Comparison of ENCODE assay signal across 8 cellular contexts in genomic region chr9:133417541-133418461, GRCh38. TPM values are rescaled to one million over a fixed set of nuclear protein-coding genes. Genes with fewer than 3 reads are reported as not detected.
DNase-seq lines count a peak whose midpoint lies in the region; ATAC-seq and TF ChIP-seq lines count a peak whose summit lies in the region.

REXO4 (minus strand) TSS chr9:133418010; CDS start chr9:133417844, 166 bp downstream.

- peak within 1 kb of the TSS; percentile 65 for H3K27ac ChIP-seq in fibroblast of lung (ENCODE audit: insufficient read depth, low read length)

- no peaks in the 10 kb centered on the region for H3K9me3 ChIP-seq in fibroblast of lung (ENCODE audit: control insufficient read depth, insufficient read depth, low read depth, low read length)

- H3K4me3 ChIP-seq in fibroblast of lung (replicated peaks in 1 of 4; ENCODE audit: control extremely low read depth in 1 of 4, insufficient read depth in 1 of 4, low read depth in 3 of 4, low read length in 4 of 4) = peak within 1 kb of the TSS; percentile 56 to 97 (median 78)

- H3K36me3 ChIP-seq in fibroblast of lung (ENCODE audit: control insufficient read depth, insufficient read depth, low read length) = peaks cover 11% of the 10 kb centered on the region

- H3K9me3 Mint-ChIP-seq in activated T-helper 1 cell treated with anti-CD3 and anti-CD28 coated beads, Interleukin-12 subunit alpha, Interleukin-12 subunit beta, Interleukin-2, Interleukin-4 antibody, amounts not matched to agents 30 ng/mL and 10 ng/mL and 1 ng/mL, durations not matched to agents 14 hours and 24 hours and 36 hours = no peaks in the 10 kb centered on the region
- no peaks in the 10 kb centered on the region for H3K9me3 Mint-ChIP-seq in natural killer cell

- H3K36me3 Mint-ChIP-seq in activated T-helper 1 cell treated with anti-CD3 and anti-CD28 coated beads, Interleukin-12 subunit alpha, Interleukin-12 subunit beta, Interleukin-2, Interleukin-4 antibody, amounts not matched to agents 30 ng/mL and 10 ng/mL and 1 ng/mL, durations not matched to agents 14 hours and 24 hours and 36 hours (ENCODE audit: low read depth) = peaks cover 16% of the 10 kb centered on the region
- H3K36me3 Mint-ChIP-seq in natural killer cell = no peaks in the 10 kb centered on the region

- H3K4me2 ChIP-seq in fibroblast of lung (ENCODE audit: extremely low read depth, insufficient read depth, low read length) = peak within 1 kb of the TSS; percentile 70

- no peak for TF ChIP-seq RAD21 in Ishikawa (IDR thresholded peaks at IDR 0.05; ENCODE audit: low read depth)

- peak; percentile 76 for DNase-seq in DMS114 treated with DMSO at 0.1 percent for 48 hours (lab: John Stamatoyannopoulos, UW; ENCODE audit: unreplicated experiment)
- peak; percentile 81 for DNase-seq in RPMI7951 (ENCODE audit: low read depth)
- DNase-seq in activated T-helper 1 cell treated with anti-CD3 and anti-CD28 coated beads, Interleukin-12 subunit alpha, Interleukin-12 subunit beta, Interleukin-2, Interleukin-4 antibody, amounts not matched to agents 30 ng/mL and 10 ng/mL and 1 ng/mL, durations not matched to agents 14 hours and 24 hours and 36 hours (ENCODE audit: low spot score) = peak; percentile 86
- peak; percentile 87 to 89 for DNase-seq in fibroblast of lung (ENCODE audit: low read depth in 2 of 2)
- peak; percentile 74 for DNase-seq in natural killer cell
- peak; percentile 67 to 88 (median 75) for DNase-seq in stimulated activated naive CD4-positive, alpha-beta T cell (lab: John Stamatoyannopoulos, UW)

- H3K27me3 ChIP-seq in fibroblast of lung (ENCODE audit: control insufficient read depth, insufficient read depth, low read length) = no peaks in the 10 kb centered on the region

- intact Hi-C loops in activated T-helper 1 cell treated with anti-CD3 and anti-CD28 coated beads, Interleukin-12 subunit alpha, Interleukin-12 subunit beta, Interleukin-2, Interleukin-4 antibody, amounts not matched to agents 30 ng/mL and 10 ng/mL and 1 ng/mL, durations not matched to agents 14 hours and 24 hours and 36 hours (cut with micrococcal nuclease) = loop anchor here (1.0 to 5.0 kb wide), 8 partner anchors 10 to 747 kb away; partner anchors contain the start of genes BRD3OS, CACFD1, RNU6ATAC and STKLD1
- intact Hi-C loops in natural killer cell (cut with micrococcal nuclease) = no loop called here

- H3K4me1 ChIP-seq in fibroblast of lung (ENCODE audit: control insufficient read depth, extremely low read depth, insufficient read depth, low read length) = peaks cover 4% of the 10 kb centered on the region

- no peaks in the 10 kb centered on the region for H4K20me1 ChIP-seq in fibroblast of lung (ENCODE audit: control insufficient read depth, extremely low read depth, insufficient read depth, low read length)

- no peaks in the 10 kb centered on the region for H3K27me3 Mint-ChIP-seq in activated T-helper 1 cell treated with anti-CD3 and anti-CD28 coated beads, Interleukin-12 subunit alpha, Interleukin-12 subunit beta, Interleukin-2, Interleukin-4 antibody, amounts not matched to agents 30 ng/mL and 10 ng/mL and 1 ng/mL, durations not matched to agents 14 hours and 24 hours and 36 hours (ENCODE audit: insufficient read depth)
- no peaks in the 10 kb centered on the region for H3K27me3 Mint-ChIP-seq in natural killer cell (ENCODE audit: low read depth in 2 of 2)

- peak; percentile 52; the same call in 1 of the 2 replicates for TF ChIP-seq EP300 in Ishikawa (IDR thresholded peaks at IDR 0.05; ENCODE audit: borderline replicate concordance)

- H3K79me2 ChIP-seq in fibroblast of lung (ENCODE audit: control insufficient read depth, insufficient read depth, low read length) = peaks cover 35% of the 10 kb centered on the region

- peak within 1 kb of the TSS; percentile 86 for H3K27ac Mint-ChIP-seq in activated T-helper 1 cell treated with anti-CD3 and anti-CD28 coated beads, Interleukin-12 subunit alpha, Interleukin-12 subunit beta, Interleukin-2, Interleukin-4 antibody, amounts not matched to agents 30 ng/mL and 10 ng/mL and 1 ng/mL, durations not matched to agents 14 hours and 24 hours and 36 hours
- peak within 1 kb of the TSS; percentile 84 to 89 for H3K27ac Mint-ChIP-seq in natural killer cell

- H3K4me1 Mint-ChIP-seq in activated T-helper 1 cell treated with anti-CD3 and anti-CD28 coated beads, Interleukin-12 subunit alpha, Interleukin-12 subunit beta, Interleukin-2, Interleukin-4 antibody, amounts not matched to agents 30 ng/mL and 10 ng/mL and 1 ng/mL, durations not matched to agents 14 hours and 24 hours and 36 hours (ENCODE audit: low read depth) = peaks cover 56% of the 10 kb centered on the region
- peaks cover 44 to 58% of the 10 kb centered on the region in 2 donors for H3K4me1 Mint-ChIP-seq in natural killer cell

- ATAC-seq in GM21526 (IDR thresholded peaks at IDR 0.05; ENCODE audit: low FRiP score, unreplicated experiment) (peak; percentile 69), natural killer cell (peak; percentile 86 to 89 (median 89))

- peak within 1 kb of the TSS; percentile 93 for H3K4me3 Mint-ChIP-seq in activated T-helper 1 cell treated with anti-CD3 and anti-CD28 coated beads, Interleukin-12 subunit alpha, Interleukin-12 subunit beta, Interleukin-2, Interleukin-4 antibody, amounts not matched to agents 30 ng/mL and 10 ng/mL and 1 ng/mL, durations not matched to agents 14 hours and 24 hours and 36 hours
- H3K4me3 Mint-ChIP-seq in natural killer cell = peak within 1 kb of the TSS; percentile 90

- peak within 1 kb of the TSS; percentile 75 for H2AFZ ChIP-seq in fibroblast of lung (ENCODE audit: low read length)

- H3K9ac ChIP-seq in fibroblast of lung (ENCODE audit: insufficient read depth, low read length) = peak within 1 kb of the TSS; percentile 62

- TF ChIP-seq CTCF in fibroblast of lung (conservative IDR thresholded peaks at IDR 0.05 in 1 of 2, IDR thresholded peaks at IDR 0.05 in 1 of 2; ENCODE audit: low read depth in 1 of 2, low read length in 2 of 2) (no peak), natural killer cell (IDR thresholded peaks at IDR 0.05) (no peak)

TF ChIP-seq in Ishikawa, 13 proteins besides CTCF, POLR2A, EP300 and RAD21:
- TF ChIP-seq MAX (IDR thresholded peaks at IDR 0.05) (peak; percentile 91), TCF12 (IDR thresholded peaks at IDR 0.05; ENCODE audit: low read depth) (peak; percentile 57; the same call in 1 of the 2 replicates), EGR1 (IDR thresholded peaks at IDR 0.05) (no peak), NFIC (IDR thresholded peaks at IDR 0.05) (no peak), FOXM1 (IDR thresholded peaks at IDR 0.05; ENCODE audit: borderline replicate concordance, low read depth) (no peak; the same call in 1 of the 2 replicates), TEAD4 (IDR thresholded peaks at IDR 0.05) (0 out of 2 replicates have a peak, but pooled peaks have one; percentile 12), CEBPB (IDR thresholded peaks at IDR 0.05) (no peak), CREB1 (IDR thresholded peaks at IDR 0.05; ENCODE audit: low read depth) (0 out of 2 replicates have a peak, but pooled peaks have one; percentile 38), USF1 (IDR thresholded peaks at IDR 0.05) (peak; percentile 50), TAF1 (IDR thresholded peaks at IDR 0.05; ENCODE audit: low read depth) (peak; percentile 95), YY1 (IDR thresholded peaks at IDR 0.05; ENCODE audit: low read depth) (peak; percentile 51; the same call in 1 of the 2 replicates), ZBTB7A (IDR thresholded peaks at IDR 0.05; ENCODE audit: low read depth) (no peak), REST (IDR thresholded peaks at IDR 0.05; ENCODE audit: low read depth) (no peak)

RNA-seq across cellular contexts. Expression of gene REXO4, which starts in this region (rescaled TPM):
- total RNA-seq in RPMI7951 (2014; rRNA removed; shearing (Covaris generic)) = 9.0 and 9.5 TPM in 2 replicates
- 42.5 and 43.8 TPM in 2 replicates for total RNA-seq in activated T-helper 1 cell treated with anti-CD3 and anti-CD28 coated beads, Interleukin-12 subunit alpha, Interleukin-12 subunit beta, Interleukin-2, Interleukin-4 antibody, amounts not matched to agents 30 ng/mL and 10 ng/mL and 1 ng/mL, durations not matched to agents 14 hours and 24 hours and 36 hours
- total RNA-seq in fibroblast of lung (21.1 and 21.3 TPM in 2 replicates), natural killer cell (10 to 100 TPM; 14.2 to 21.6 (median 18.8) TPM)
- polyA plus RNA-seq in fibroblast of lung = 16.6 and 17.2 TPM in 2 replicates
- 17.6 and 22.0 TPM in 2 replicates for polyA plus RNA-seq in fibroblast of lung (2012)
- 14.2 and 18.7 TPM in 2 replicates for polyA minus RNA-seq in fibroblast of lung (ENCODE audit: low replicate concordance)

Comparison
In these comparisons a context has a peak if more than half of its experiments do, and no peak if none do; other contexts are left out.
1. Peak in every context shown above with its lines: DNase-seq, ATAC-seq, H3K4me3 ChIP-seq and H3K27ac ChIP-seq.